In genomic region chr12:29287622-29288021, GRCh38 we compare ENCODE assay signal across 25 cellular contexts.
"Had no signal": no experiment of that assay in that cellular context is flagged by ENCODE, and none has a peak within 500 bp of the region (broad histone marks: within the 10 kb centered on the region; RNA-seq: fewer than 3 reads in every experiment).

No MANE protein-coding gene starts in this region.

- FAIRE-seq: TTC549 had no signal

- DNase-seq: activated CD4-positive, alpha-beta T cell treated with anti-CD3 and anti-CD28 coated beads, Interleukin-2, amount 10 ng/mL, durations not matched to agents 24 days and 14 days; activated CD4-positive, alpha-beta T cell treated with anti-CD3 and anti-CD28 coated beads, Interleukin-2, amount 50 U/mL, for 4 hours; activated CD8-positive, alpha-beta T cell treated with anti-CD3 and anti-CD28 coated beads for 36 hours; activated effector memory CD4-positive, alpha-beta T cell treated with anti-CD3 and anti-CD28 coated beads, Interleukin-2, amount 50 U/mL, for 16 hours; activated naive CD4-positive, alpha-beta T cell; activated naive CD4-positive, alpha-beta T cell treated with anti-CD3 and anti-CD28 coated beads, Interleukin-2, amount 50 U/mL, for 16 hours; activated naive CD8-positive, alpha-beta T cell treated with anti-CD3 and anti-CD28 coated beads for 36 hours; activated T-cell treated with anti-CD3 and anti-CD28 coated beads, Interleukin-2, amount 50 U/mL, for 1 hour; activated T-cell treated with anti-CD3 and anti-CD28 coated beads, Interleukin-2, amount 50 U/mL, for 72 hours; amniotic stem cell; aorta; brain microvascular endothelial cell; central memory CD4-positive, alpha-beta T cell; NCI-H1105; NCI-H1417 treated with DMSO at 0.1 percent for 48 hours; NCI-H1930; NCI-H2081 treated with DMSO at 0.1 percent for 48 hours; NCI-H226; NCI-H446 treated with DMSO at 0.1 percent for 48 hours; NCI-H524 treated with DMSO at 0.1 percent for 48 hours; SHP77; SJCRH30 had no signal

- ATAC-seq: activated CD8-positive, alpha-beta T cell treated with anti-CD3 and anti-CD28 coated beads for 36 hours; activated T-cell treated with anti-CD3 and anti-CD28 coated beads, Interleukin-2, amount 50 U/mL, for 72 hours; activated T-helper 17 cell treated with anti-CD3 and anti-CD28 coated beads, Interleukin-2, amount 50 U/mL, for 72 hours; Panc1 had no signal

- H3K27me3 ChIP-seq: brain microvascular endothelial cell, SJCRH30 had no signal

- H3K36me3 ChIP-seq: brain microvascular endothelial cell, SJCRH30 had no signal

- H3K27ac ChIP-seq: brain microvascular endothelial cell, SJCRH30 had no signal

- H3K4me3 ChIP-seq: SJCRH30 had no signal
